2 cellular contexts compared by ENCODE assay signal in genomic region chr17:37322826-37323561, GRCh38.
TF ChIP-seq lines count a peak whose summit lies in the region.

No MANE protein-coding gene starts in this region.

TF ChIP-seq in A549, 52 proteins besides CTCF, POLR2A, EP300 and RAD21 (continued from another document):
- TF ChIP-seq ELK1 (IDR thresholded peaks at IDR 0.05; ENCODE audit: low read depth, low read length) (no peak), KDM5A (IDR thresholded peaks at IDR 0.05) (no peak), ZC3H11A (IDR thresholded peaks at IDR 0.05) (no peak), FOXS1 (CRISPR knock-in tag; IDR thresholded peaks at IDR 0.05) (no peak), USF2 (IDR thresholded peaks at IDR 0.05) (no peak), ATOH8 (CRISPR knock-in tag; IDR thresholded peaks at IDR 0.05; ENCODE audit: low read depth) (no peak), E2F6 (IDR thresholded peaks at IDR 0.05; ENCODE audit: borderline replicate concordance, low read depth) (no peak), ZFP36 (IDR thresholded peaks at IDR 0.05; ENCODE audit: borderline replicate concordance, partially characterized antibody) (no peak)

TF ChIP-seq in HEK293, 187 proteins besides CTCF, POLR2A, EP300 and RAD21 (continued from another document):
- TF ChIP-seq ELK4 (IDR thresholded peaks at IDR 0.05; ENCODE audit: borderline replicate concordance, low read depth, low read length) (no peak), GLI4 (tag by site-specific recombination; IDR thresholded peaks at IDR 0.05) (no peak), ZSCAN5A (tag by site-specific recombination; IDR thresholded peaks at IDR 0.05) (no peak), HOXA7 (CRISPR knock-in tag; IDR thresholded peaks at IDR 0.05; ENCODE audit: borderline replicate concordance) (no peak)
